ENCODE assay signal across 10 cellular contexts in the genomic region with DNA sequence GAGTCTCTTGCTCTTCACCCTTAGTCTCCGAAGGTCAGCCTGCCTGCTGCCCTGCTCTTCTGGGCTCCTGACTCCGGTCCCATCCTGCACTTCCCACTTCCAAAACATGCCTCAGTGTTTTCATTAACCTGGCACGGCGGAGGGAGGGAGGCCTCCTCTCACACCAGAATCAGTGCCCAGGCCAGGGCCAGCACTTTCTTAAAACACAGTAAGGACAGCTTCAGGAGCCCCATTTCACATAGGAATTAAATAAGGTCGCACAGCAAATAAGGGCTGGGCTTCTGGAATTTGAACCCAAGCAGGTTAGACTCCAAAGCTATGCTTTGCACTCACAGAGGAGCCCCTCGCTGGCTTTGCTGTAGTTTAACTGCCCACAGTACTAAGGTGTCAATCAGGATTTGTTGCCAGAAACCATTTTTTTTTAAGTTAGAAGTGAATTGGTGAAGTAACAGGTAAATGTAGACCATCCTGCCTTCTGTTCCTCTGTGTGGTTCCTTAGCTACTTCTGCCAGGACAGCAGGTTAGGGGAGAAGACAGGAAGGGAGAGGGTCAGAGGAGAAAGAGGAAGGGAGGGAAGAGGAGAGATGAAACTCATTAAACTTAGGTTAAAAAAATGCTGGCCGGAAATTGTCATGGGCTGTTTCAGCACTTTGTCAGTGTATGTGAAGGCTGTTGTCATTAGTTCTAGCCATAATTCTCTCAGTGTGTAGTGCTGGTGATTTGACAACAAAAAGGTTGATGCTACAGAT. TPM values are rescaled to one million over a fixed set of nuclear protein-coding genes. Genes with fewer than 3 reads are reported as not detected.
DNase-seq lines count a peak whose midpoint lies in the region; ATAC-seq and TF ChIP-seq lines count a peak whose summit lies in the region.
"Had no signal": no experiment of that assay in that cellular context is flagged by ENCODE, and none has a peak within 500 bp of the region (broad histone marks: within the 10 kb centered on the region; RNA-seq: fewer than 3 reads in every experiment).

No MANE protein-coding gene starts in this region.

- H3K27ac Mint-ChIP-seq in natural killer cell = peak overlapping the region; percentile 71 to 76

- H3K4me3 ChIP-seq in LNCaP clone FGC (ENCODE audit: low read depth, low read length) = peak overlapping the region; percentile 53

- DNase-seq in Ammon's horn (ENCODE audit: low spot score) (peak; percentile 24), LNCaP clone FGC (ENCODE audit: low read depth) (no peak), ecto neural progenitor cell (ENCODE audit: low spot score) (peak; percentile 44), natural killer cell (no peak), NCI-H1048 (lab: John Stamatoyannopoulos, UW) (no peak)

- intact Hi-C loops in natural killer cell (cut with micrococcal nuclease) = no loop called here

- no peaks in the 10 kb centered on the region for H3K27me3 Mint-ChIP-seq in natural killer cell (ENCODE audit: low read depth in 2 of 2)

- H3K9me3 Mint-ChIP-seq in natural killer cell = no peaks in the 10 kb centered on the region

- peak overlapping the region; percentile 95 for H3K4me3 Mint-ChIP-seq in natural killer cell

- H3K36me3 Mint-ChIP-seq in natural killer cell = no peaks in the 10 kb centered on the region

- ATAC-seq in natural killer cell = no peak
- no peak for ATAC-seq in GM21717 (IDR thresholded peaks at IDR 0.05; ENCODE audit: unreplicated experiment)
- ATAC-seq in GM19455 (IDR thresholded peaks at IDR 0.05; ENCODE audit: unreplicated experiment) = no peak
- no peak for ATAC-seq in HG03378 (IDR thresholded peaks at IDR 0.05; ENCODE audit: unreplicated experiment)

- TF ChIP-seq CTCF in LNCaP clone FGC (IDR thresholded peaks at IDR 0.05; ENCODE audit: control insufficient read depth, extremely low read depth, insufficient read depth) = no peak
- no peak for TF ChIP-seq CTCF in natural killer cell (IDR thresholded peaks at IDR 0.05)

- peaks cover 65 to 87% of the 10 kb centered on the region in 2 donors for H3K4me1 Mint-ChIP-seq in natural killer cell

RNA-seq across cellular contexts. Expression of a gene that starts 1.1 kb away (rescaled TPM):
- total RNA-seq in natural killer cell = 100 to 1,000 TPM in 2 of 3 donors, 10 to 100 TPM in 1; 99.8 to 116 (median 104) TPM

RNA-seq across cellular contexts. Expression of a gene that starts 18.0 kb away (rescaled TPM):
- not detected for total RNA-seq in natural killer cell

RNA-seq across cellular contexts. Expression of a gene that starts 40.1 kb away (rescaled TPM):
- 10 to 100 TPM; 24.2 to 31.8 (median 25.0) TPM for total RNA-seq in natural killer cell

RNA-seq across cellular contexts. Expression of a gene that starts 49.5 kb away (rescaled TPM):
- not detected for total RNA-seq in natural killer cell
- total RNA-seq: bronchial epithelial cell, M059J had no signal

Comparison
In these comparisons a context has a peak if more than half of its experiments do, and no peak if none do; other contexts are left out.
1. DNase-seq: peak in Ammon's horn (single experiment) and ecto neural progenitor cell (single experiment); none in LNCaP clone FGC (single experiment), natural killer cell (single experiment) and NCI-H1048 (single experiment).